1 cellular context compared by ENCODE assay signal in the genomic region with DNA sequence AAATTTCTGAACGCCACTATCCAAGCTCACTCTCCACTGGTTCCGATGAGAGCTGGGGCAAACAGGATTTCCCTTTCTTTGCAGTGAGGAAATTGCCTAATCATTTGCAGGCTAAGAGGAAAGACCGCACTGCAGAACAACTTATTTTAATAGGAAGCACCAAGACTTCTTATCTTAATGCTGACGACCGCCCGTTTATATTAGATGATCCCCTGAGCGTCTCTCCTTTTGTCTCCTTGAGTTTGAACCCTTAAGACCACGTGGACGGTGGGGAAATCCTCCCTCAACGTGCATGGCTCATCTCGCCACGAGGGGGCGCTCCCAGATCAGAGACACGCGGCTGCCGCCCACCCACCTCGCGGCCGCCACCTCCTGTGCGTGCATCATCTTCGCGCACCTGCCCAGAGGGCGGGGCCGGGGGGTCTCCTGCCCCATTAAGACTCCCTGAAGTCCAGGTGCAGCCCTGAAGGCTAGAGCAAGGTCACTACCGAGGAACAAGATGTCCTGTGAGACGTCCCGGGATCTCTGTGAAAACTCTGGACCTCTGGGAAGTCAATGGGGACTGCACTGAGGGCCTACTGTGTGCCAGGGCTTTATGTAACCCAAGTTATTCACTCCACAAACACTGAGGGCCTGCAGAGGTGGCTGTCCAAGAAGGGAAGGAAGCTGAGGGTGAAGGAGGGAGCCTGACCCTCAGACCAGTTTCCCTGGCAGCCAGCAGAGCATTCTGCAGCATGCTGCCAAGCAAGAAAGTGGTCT.
TF ChIP-seq lines count a peak whose summit lies in the region.

No MANE protein-coding gene starts in this region.

TF ChIP-seq in HepG2, 621 proteins besides CTCF, POLR2A, EP300 and RAD21 (continued from another document and continues in another):
- TF ChIP-seq ZNF780A (CRISPR knock-in tag; IDR thresholded peaks at IDR 0.05) (0 out of 2 replicates have a peak, but pooled peaks have one; percentile 31), NR1H2 (CRISPR knock-in tag; IDR thresholded peaks at IDR 0.05; ENCODE audit: borderline replicate concordance, low read depth) (no peak), TBL1XR1 (IDR thresholded peaks at IDR 0.05; ENCODE audit: borderline replicate concordance, low read length, partially characterized antibody) (no peak), NFKBIZ (CRISPR knock-in tag; IDR thresholded peaks at IDR 0.05) (peak; percentile 73; the same call in 1 of the 2 replicates), ZSCAN21 (CRISPR knock-in tag; IDR thresholded peaks at IDR 0.05; ENCODE audit: borderline replicate concordance) (no peak), KDM4B (CRISPR knock-in tag; IDR thresholded peaks at IDR 0.05) (no peak), POLR2G (IDR thresholded peaks at IDR 0.05; ENCODE audit: low read depth, low read length) (no peak), ZNF317 (CRISPR knock-in tag; IDR thresholded peaks at IDR 0.05) (no peak), NKX3-1 (CRISPR knock-in tag; IDR thresholded peaks at IDR 0.05) (no peak), SRF (IDR thresholded peaks at IDR 0.05; ENCODE audit: low read depth, low read length) (no peak), GMEB2 (CRISPR knock-in tag; IDR thresholded peaks at IDR 0.05; ENCODE audit: low read depth) (no peak), JUNB (CRISPR knock-in tag; IDR thresholded peaks at IDR 0.05; ENCODE audit: borderline replicate concordance) (no peak), NBN (conservative IDR thresholded peaks at IDR 0.05) (no peak), TFDP2 (CRISPR knock-in tag; IDR thresholded peaks at IDR 0.05) (peak; percentile 50; the same call in 1 of the 2 replicates), ZNF616 (CRISPR knock-in tag; IDR thresholded peaks at IDR 0.05; ENCODE audit: low read depth) (no peak), ZNF510 (CRISPR knock-in tag; IDR thresholded peaks at IDR 0.05; ENCODE audit: low read depth) (no peak), ZFP41 (CRISPR knock-in tag; IDR thresholded peaks at IDR 0.05; ENCODE audit: borderline replicate concordance) (no peak), ZNF207 (IDR thresholded peaks at IDR 0.05; ENCODE audit: borderline replicate concordance) (no peak), MTF1 (CRISPR knock-in tag; IDR thresholded peaks at IDR 0.05) (no peak), PAWR (CRISPR knock-in tag; IDR thresholded peaks at IDR 0.05; ENCODE audit: borderline replicate concordance) (no peak), ZNF138 (CRISPR knock-in tag; IDR thresholded peaks at IDR 0.05; ENCODE audit: low read depth) (no peak), ZNF841 (CRISPR knock-in tag; IDR thresholded peaks at IDR 0.05; ENCODE audit: borderline replicate concordance) (no peak), ETV5 (CRISPR knock-in tag; IDR thresholded peaks at IDR 0.05; ENCODE audit: borderline replicate concordance) (no peak), MAFG (CRISPR knock-in tag; IDR thresholded peaks at IDR 0.05) (no peak), UBTF (CRISPR knock-in tag; IDR thresholded peaks at IDR 0.05) (no peak), ZNF512 (CRISPR knock-in tag; IDR thresholded peaks at IDR 0.05) (no peak), TAF1 (CRISPR knock-in tag; IDR thresholded peaks at IDR 0.05) (no peak; the same call in 1 of the 2 replicates), JDP2 (CRISPR knock-in tag; IDR thresholded peaks at IDR 0.05; ENCODE audit: borderline replicate concordance) (no peak), ATF7-NPFF (CRISPR knock-in tag; IDR thresholded peaks at IDR 0.05; ENCODE audit: low read depth) (no peak), PBX2 (CRISPR knock-in tag; IDR thresholded peaks at IDR 0.05) (no peak), SMC3 (IDR thresholded peaks at IDR 0.05; ENCODE audit: low read length) (peak; percentile 91), ZNF75D (CRISPR knock-in tag; IDR thresholded peaks at IDR 0.05; ENCODE audit: borderline replicate concordance) (no peak), PPARG (CRISPR knock-in tag; conservative IDR thresholded peaks at IDR 0.05) (0 out of 2 replicates have a peak, but pooled peaks have one; percentile 31), SMAD3 (CRISPR knock-in tag; IDR thresholded peaks at IDR 0.05) (peak; percentile 66), GFI1 (CRISPR knock-in tag; IDR thresholded peaks at IDR 0.05; ENCODE audit: borderline replicate concordance) (no peak), ZNF564 (CRISPR knock-in tag; IDR thresholded peaks at IDR 0.05) (0 out of 2 replicates have a peak, but pooled peaks have one; percentile 24), MED1 (CRISPR knock-in tag; IDR thresholded peaks at IDR 0.05) (no peak), ZKSCAN8 (CRISPR knock-in tag; IDR thresholded peaks at IDR 0.05; ENCODE audit: borderline replicate concordance) (no peak), ZNF597 (CRISPR knock-in tag; IDR thresholded peaks at IDR 0.05) (no peak), FIP1L1 (IDR thresholded peaks at IDR 0.05; ENCODE audit: borderline replicate concordance, insufficient read depth, low read depth, low read length) (no peak), ZNF556 (CRISPR knock-in tag; IDR thresholded peaks at IDR 0.05; ENCODE audit: borderline replicate concordance) (no peak; the same call in 1 of the 2 replicates), RNF219 (CRISPR knock-in tag; IDR thresholded peaks at IDR 0.05) (no peak), CBX5 (CRISPR knock-in tag; IDR thresholded peaks at IDR 0.05; ENCODE audit: borderline replicate concordance) (0 out of 2 replicates have a peak, but pooled peaks have one; percentile 23), FOXK1 (CRISPR knock-in tag; IDR thresholded peaks at IDR 0.05; ENCODE audit: borderline replicate concordance, low read depth) (no peak)
- TF ChIP-seq, protein P1, sequence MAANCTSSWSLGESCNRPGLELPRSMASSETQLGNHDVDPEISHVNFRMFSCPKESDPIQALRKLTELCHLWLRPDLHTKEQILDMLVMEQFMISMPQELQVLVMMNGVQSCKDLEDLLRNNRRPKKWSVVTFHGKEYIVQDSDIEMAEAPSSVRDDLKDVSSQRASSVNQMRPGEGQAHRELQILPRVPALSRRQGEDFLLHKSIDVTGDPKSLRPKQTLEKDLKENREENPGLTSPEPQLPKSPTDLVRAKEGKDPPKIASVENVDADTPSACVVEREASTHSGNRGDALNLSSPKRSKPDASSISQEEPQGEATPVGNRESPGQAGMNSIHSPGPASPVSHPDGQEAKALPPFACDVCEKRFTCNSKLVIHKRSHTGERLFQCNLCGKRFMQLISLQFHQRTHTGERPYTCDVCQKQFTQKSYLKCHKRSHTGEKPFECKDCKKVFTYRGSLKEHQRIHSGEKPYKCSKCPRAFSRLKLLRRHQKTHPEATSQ (CRISPR knock-in tag; IDR thresholded peaks at IDR 0.05; ENCODE audit: borderline replicate concordance) = no peak
- TF ChIP-seq, protein P2, sequence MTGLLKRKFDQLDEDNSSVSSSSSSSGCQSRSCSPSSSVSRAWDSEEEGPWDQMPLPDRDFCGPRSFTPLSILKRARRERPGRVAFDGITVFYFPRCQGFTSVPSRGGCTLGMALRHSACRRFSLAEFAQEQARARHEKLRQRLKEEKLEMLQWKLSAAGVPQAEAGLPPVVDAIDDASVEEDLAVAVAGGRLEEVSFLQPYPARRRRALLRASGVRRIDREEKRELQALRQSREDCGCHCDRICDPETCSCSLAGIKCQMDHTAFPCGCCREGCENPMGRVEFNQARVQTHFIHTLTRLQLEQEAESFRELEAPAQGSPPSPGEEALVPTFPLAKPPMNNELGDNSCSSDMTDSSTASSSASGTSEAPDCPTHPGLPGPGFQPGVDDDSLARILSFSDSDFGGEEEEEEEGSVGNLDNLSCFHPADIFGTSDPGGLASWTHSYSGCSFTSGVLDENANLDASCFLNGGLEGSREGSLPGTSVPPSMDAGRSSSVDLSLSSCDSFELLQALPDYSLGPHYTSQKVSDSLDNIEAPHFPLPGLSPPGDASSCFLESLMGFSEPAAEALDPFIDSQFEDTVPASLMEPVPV (CRISPR knock-in tag; IDR thresholded peaks at IDR 0.05) = no peak
